In genomic region chr7:107068156-107068555, GRCh38 we compare ENCODE assay signal across 20 cellular contexts. TPM values are rescaled to one million over a fixed set of nuclear protein-coding genes. Genes with fewer than 3 reads are reported as not detected.
A peak's percentile ranks its signal among the peaks of the same experiment; 100 is the strongest.
DNase-seq lines count a peak whose midpoint lies in the region; ATAC-seq, FAIRE-seq and TF ChIP-seq lines count a peak whose summit lies in the region.
"Had no signal": no experiment of that assay in that cellular context is flagged by ENCODE, and none has a peak within 500 bp of the region (broad histone marks: within the 10 kb centered on the region; RNA-seq: fewer than 3 reads in every experiment).

No MANE protein-coding gene starts in this region.

- SMC1A ChIA-PET in GM12878 (lab: Charles Lee; ENCODE audit: uncharacterized antibody, unreplicated experiment), result no interaction called here

- H3K4me3 ChIP-seq in OCI-LY3 (ENCODE audit: low read length) (peak overlapping the region; percentile 69), GM12878 (no peak overlapping the region), smooth muscle cell (no peak overlapping the region), H7 (ENCODE audit: insufficient read depth, low read depth, low read length) (no peak overlapping the region)

- H3K9me3 ChIP-seq in OCI-LY3 (ENCODE audit: insufficient read depth, low read length) (no peaks in the 10 kb centered on the region), GM12878 (replicated peaks; ENCODE audit: control insufficient read depth, insufficient read depth, low read length) (no peaks in the 10 kb centered on the region), smooth muscle cell (replicated peaks; ENCODE audit: low read depth) (no peaks in the 10 kb centered on the region)

- POLR2A ChIA-PET in GM12878 (lab: Charles Lee), result no interaction called here

- in situ Hi-C loops in GM12878 (cut with MboI), result no loop called here

- peak overlapping the region; percentile 87 for H3K4me2 ChIP-seq in OCI-LY3 (ENCODE audit: low read length)
- no peak overlapping the region for H3K4me2 ChIP-seq in GM12878 (ENCODE audit: control insufficient read depth, insufficient read depth)
- H3K4me2 ChIP-seq in smooth muscle cell, result peak overlapping the region; percentile 59

- no peak for TF ChIP-seq RAD21 in GM12878 (IDR thresholded peaks at IDR 0.05; ENCODE audit: insufficient read depth, low read depth, low read length)

- ATAC-seq in HG03521 (IDR thresholded peaks at IDR 0.05; ENCODE audit: unreplicated experiment) (peak; percentile 80), GM12878 (peak; percentile 52)

- no peak for FAIRE-seq in GM12878 (lab: Jason Lieb, UNC)
- FAIRE-seq: endometrium, small intestine had no signal

- H3K4me1 ChIP-seq in OCI-LY3 (ENCODE audit: low read length), result peaks cover 40% of the 10 kb centered on the region
- no peaks in the 10 kb centered on the region for H3K4me1 ChIP-seq in GM12878 (ENCODE audit: control insufficient read depth, insufficient read depth, low read length)
- H3K4me1 ChIP-seq in smooth muscle cell (ENCODE audit: low read depth), result peaks cover 4% of the 10 kb centered on the region

- no peak overlapping the region for H3K27ac ChIP-seq in OCI-LY3 (ENCODE audit: low read length)
- H3K27ac ChIP-seq in GM12878 (ENCODE audit: control insufficient read depth, insufficient read depth), result no peak overlapping the region
- H3K27ac ChIP-seq in smooth muscle cell (ENCODE audit: low read depth), result no peak overlapping the region

- TF ChIP-seq CTCF in OCI-LY3 (IDR thresholded peaks at IDR 0.05; ENCODE audit: low read depth, low read length) (no peak), GM12878 (IDR thresholded peaks at IDR 0.05 in 2 of 3, conservative IDR thresholded peaks at IDR 0.05 in 1 of 3; ENCODE audit: control insufficient read depth in 2 of 3, extremely low read depth in 1 of 3, insufficient read depth in 1 of 3, low read depth in 3 of 3, low read length in 3 of 3) (no peak), smooth muscle cell (IDR thresholded peaks at IDR 0.05; ENCODE audit: borderline replicate concordance, insufficient read depth, poor library complexity, severe bottlenecking) (no peak)

- no TSS peak for BruUV-seq in GM12878 (replicated peaks; lab: Mats Ljungman, UMichigan)

- H3K36me3 ChIP-seq in OCI-LY3 (replicated peaks; ENCODE audit: low read depth, low read length) (no peaks in the 10 kb centered on the region), GM12878 (ENCODE audit: control insufficient read depth in 2 of 2, insufficient read depth in 2 of 2, low read length in 1 of 2) (no peaks in the 10 kb centered on the region), smooth muscle cell (ENCODE audit: low read depth) (no peaks in the 10 kb centered on the region), H7 (replicated peaks; ENCODE audit: control insufficient read depth, insufficient read depth, low read length) (no peaks in the 10 kb centered on the region)

- H3K9ac ChIP-seq in OCI-LY3 (ENCODE audit: low read length) (peak overlapping the region; percentile 28), GM12878 (ENCODE audit: control insufficient read depth, insufficient read depth, low read length) (no peak overlapping the region), smooth muscle cell (ENCODE audit: low read depth) (no peak overlapping the region)

- intact Hi-C loops in GM12878 (cut with micrococcal nuclease; ENCODE audit: unreplicated experiment), result no loop called here

- no peak for TF ChIP-seq EP300 in GM12878 (IDR thresholded peaks at IDR 0.05; ENCODE audit: borderline replicate concordance in 1 of 2, control insufficient read depth in 1 of 2, low read depth in 2 of 2, low read length in 2 of 2)

- RAD21 ChIA-PET in GM12878 (lab: Charles Lee; ENCODE audit: unreplicated experiment), result no interaction called here

- no peaks in the 10 kb centered on the region for H3K27me3 ChIP-seq in OCI-LY3 (ENCODE audit: low read depth, low read length)
- H3K27me3 ChIP-seq in GM12878 (replicated peaks in 1 of 2; ENCODE audit: control insufficient read depth in 2 of 2, insufficient read depth in 2 of 2, low read length in 1 of 2), result peaks cover 0 to 2% of the 10 kb centered on the region in 2 experiments; a peak in 1 of 4 replicates
- no peaks in the 10 kb centered on the region for H3K27me3 ChIP-seq in smooth muscle cell (ENCODE audit: low read depth)
- H3K27me3 ChIP-seq in H7 (ENCODE audit: control insufficient read depth, insufficient read depth, low read length), result no peaks in the 10 kb centered on the region

- H3F3A ChIP-seq in smooth muscle cell (ENCODE audit: low read depth), result no peaks in the 10 kb centered on the region

- DNase-seq in GM12878 (ENCODE audit: low read depth, low spot score), result no peak
- no peak for DNase-seq in smooth muscle cell (lab: John Stamatoyannopoulos, UW; ENCODE audit: unreplicated experiment)
- DNase-seq in stimulated activated naive CD4-positive, alpha-beta T cell (lab: John Stamatoyannopoulos, UW), result no peak
- DNase-seq in H7, result no peak
- DNase-seq in NCI-H1417 treated with DMSO at 0.1 percent for 48 hours (lab: John Stamatoyannopoulos, UW), result no peak
- DNase-seq: activated CD4-positive, alpha-beta T cell treated with anti-CD3 and anti-CD28 coated beads for 4 hours; activated effector memory CD4-positive, alpha-beta T cell treated with anti-CD3 and anti-CD28 coated beads, Interleukin-2, amount 50 U/mL, for 16 hours; anterior cingulate cortex; COR-L47; HFFc6; hippocampal formation; kidney glomerular epithelial cell; NCI-H2029 treated with DMSO at 0.1 percent for 48 hours; NCI-H446 treated with DMSO at 0.1 percent for 48 hours; nephron progenitor cell; small intestine; stimulated activated CD4-positive, alpha-beta T cell treated with anti-CD3 and anti-CD28 coated beads, Interleukin-4, amount 100 ng/mL, for 4 hours had no signal

- CTCF ChIA-PET in GM12878 (lab: Yijun Ruan, JAX), result no interaction called here

- H3K79me2 ChIP-seq in OCI-LY3 (ENCODE audit: low read length), result peaks cover 9% of the 10 kb centered on the region
- H3K79me2 ChIP-seq in GM12878 (ENCODE audit: control insufficient read depth, insufficient read depth, low read length), result no peaks in the 10 kb centered on the region
- no peaks in the 10 kb centered on the region for H3K79me2 ChIP-seq in smooth muscle cell (ENCODE audit: low read depth)

- 7% methylated on average over 3 of the region's 3 CpGs for WGBS in GM12878 (ENCODE audit: insufficient coverage, insufficient replicate concordance, low lambda C conversion rate, missing lambda C conversion rate)
- WGBS in smooth muscle cell (ENCODE audit: low lambda C conversion rate), result 24% methylated on average over 3 of the region's 3 CpGs

- TF ChIP-seq POLR2A in GM12878 (IDR thresholded peaks at IDR 0.05; ENCODE audit: low read depth, low read length), result no peak

- H4K20me1 ChIP-seq in OCI-LY3 (ENCODE audit: insufficient read depth, low read length), result no peaks in the 10 kb centered on the region
- no peaks in the 10 kb centered on the region for H4K20me1 ChIP-seq in GM12878 (ENCODE audit: control insufficient read depth, insufficient read depth)
- H4K20me1 ChIP-seq in smooth muscle cell (ENCODE audit: low read depth), result no peaks in the 10 kb centered on the region

- no peak overlapping the region for H2AFZ ChIP-seq in OCI-LY3 (ENCODE audit: low read depth, low read length)
- H2AFZ ChIP-seq in GM12878 (ENCODE audit: control insufficient read depth, low read depth, low read length), result no peak overlapping the region
- H2AFZ ChIP-seq in smooth muscle cell (ENCODE audit: low read depth), result no peak overlapping the region

TF ChIP-seq in GM12878, 131 proteins besides CTCF, POLR2A, EP300 and RAD21 (continues in another document):
- TF ChIP-seq MYC (IDR thresholded peaks at IDR 0.05; ENCODE audit: insufficient read depth, insufficient read length, insufficient replicate concordance, low read length, severe bottlenecking) (no peak), EGR1 (IDR thresholded peaks at IDR 0.05; ENCODE audit: borderline replicate concordance in 1 of 2, low read depth in 2 of 2, low read length in 2 of 2) (no peak), RUNX3 (IDR thresholded peaks at IDR 0.05; ENCODE audit: low read length) (no peak), HDGF (IDR thresholded peaks at IDR 0.05) (no peak), FOXM1 (IDR thresholded peaks at IDR 0.05; ENCODE audit: low read depth, low read length) (no peak)

RNA-seq across cellular contexts. Expression of gene PRKAR2B, which starts 23.7 kb away (rescaled TPM):
- not detected in 2 replicates for total RNA-seq in GM12878 (2013; cell fraction: nucleolus; rRNA removed)
- total RNA-seq in GM12878 (2014; rRNA removed) (not detected in 2 replicates), GM12878 (2014; rRNA removed; fragmentation: Illumina TruSeq; extraction: Trizol) (0.04 TPM in 1 of 2 replicates, not detected in the other), GM12878 (2021) (0.18 and 0.48 TPM in 2 replicates), smooth muscle cell (3.5 and 4.4 TPM in 2 replicates)
- polyA plus RNA-seq in GM12878 (2011; ENCODE audit: low read depth), result not detected
- polyA plus RNA-seq in GM12878 (2011; rRNA removed) (0.03 and 0.12 TPM in 2 replicates), GM12878 (2014; fragmentation: Illumina TruSeq; extraction: Trizol) (0.01 TPM in 1 of 2 replicates, not detected in the other), GM12878 (2014; fragmentation: Nextera tagmentation; extraction: Ambion mirVana) (under 1 TPM in 1 of 2 experiments, not detected in 1; 0.02 TPM), GM12878 (2014; rRNA removed) (not detected in 2 replicates), GM12878 (2016; fragmentation: Nextera tagmentation; extraction: Ambion mirVana) (under 1 TPM in 1 of 2 experiments, not detected in 1; 0.06 TPM), smooth muscle cell (3.4 and 6.1 TPM in 2 replicates)
- 0.02 and 0.03 TPM in 2 replicates for polyA plus RNA-seq in GM12878 (2011; cell fraction: cytosol; rRNA removed)
- polyA plus RNA-seq in GM12878 (2011; cell fraction: nucleus; rRNA removed), result not detected in 2 replicates
- 0.06 TPM in 1 of 2 replicates, not detected in the other for polyA plus RNA-seq in GM12878 (2012)
- 0.05 and 0.07 TPM in 2 replicates for polyA minus RNA-seq in GM12878 (2011; rRNA and poly(A)+ RNA removed)
- not detected in 2 replicates for polyA minus RNA-seq in GM12878 (2011; cell fraction: cytosol; rRNA and poly(A)+ RNA removed)
- not detected in 2 replicates for polyA minus RNA-seq in GM12878 (2011; cell fraction: nucleus; rRNA and poly(A)+ RNA removed)
- 22.9 and 29.9 TPM in 2 replicates for total RNA-seq in H7 (2014; rRNA removed; shearing (Covaris generic))
